14 cellular contexts compared by ENCODE assay signal in genomic region chr19:52658595-52658994, GRCh38.
"Had no signal": no experiment of that assay in that cellular context is flagged by ENCODE, and none has a peak within 500 bp of the region (broad histone marks: within the 10 kb centered on the region; RNA-seq: fewer than 3 reads in every experiment).

No MANE protein-coding gene starts in this region.

- H3K27me3 ChIP-seq: breast epithelium, suprapubic skin, upper lobe of left lung had no signal

- H3K27ac ChIP-seq: breast epithelium, suprapubic skin, upper lobe of left lung had no signal

- H3K36me3 ChIP-seq: breast epithelium had no signal

- H3K4me3 ChIP-seq: breast epithelium, suprapubic skin, upper lobe of left lung had no signal

- H3K4me1 ChIP-seq: breast epithelium, suprapubic skin, upper lobe of left lung had no signal

- DNase-seq: activated CD8-positive, alpha-beta memory T cell treated with anti-CD3 and anti-CD28 coated beads, Interleukin-2, amount 10 ng/mL, durations not matched to agents 7 days and 5 days; activated naive CD8-positive, alpha-beta T cell treated with anti-CD3 and anti-CD28 coated beads, Interleukin-2, amount 10 ng/mL, durations not matched to agents 7 days and 5 days; activated T-cell treated with anti-CD3 and anti-CD28 coated beads, Interleukin-2, amount 50 U/mL, for 48 hours; anterior cingulate cortex; dermis blood vessel endothelial cell; erythroblast; hypothalamus; kidney glomerular epithelial cell; nephron progenitor cell; stimulated activated CD4-positive, alpha-beta T cell treated with anti-CD3 and anti-CD28 coated beads, Interleukin-2, amount 100 ng/mL, for 48 hours; stimulated activated naive CD8-positive, alpha-beta T cell treated with anti-CD3 and anti-CD28 coated beads, Interleukin-15, Interleukin-2, amounts not matched to agents 100 U/mL and 50 U/mL, for 24 hours; upper lobe of left lung had no signal

- H3K9me3 ChIP-seq: breast epithelium, suprapubic skin, upper lobe of left lung had no signal
